Comparison of ENCODE assay signal across 9 cellular contexts in genomic region chr3:157157836-157158235, GRCh38. TPM values are rescaled to one million over a fixed set of nuclear protein-coding genes. Genes with fewer than 3 reads are reported as not detected.
DNase-seq lines count a peak whose midpoint lies in the region; ATAC-seq and TF ChIP-seq lines count a peak whose summit lies in the region.
"Had no signal": no experiment of that assay in that cellular context is flagged by ENCODE, and none has a peak within 500 bp of the region (broad histone marks: within the 10 kb centered on the region; RNA-seq: fewer than 3 reads in every experiment).

No MANE protein-coding gene starts in this region.

- H3K27ac Mint-ChIP-seq in activated CD8-positive, alpha-beta memory T cell treated with anti-CD3 and anti-CD28 coated beads, Interleukin-2, amount 10 ng/mL, durations not matched to agents 7 days and 5 days, result peak overlapping the region; percentile 98

- DNase-seq in activated CD8-positive, alpha-beta memory T cell treated with anti-CD3 and anti-CD28 coated beads, Interleukin-2, amount 10 ng/mL, durations not matched to agents 7 days and 5 days, result no peak
- no peak for DNase-seq in activated CD8-positive, alpha-beta memory T cell treated with anti-CD3 and anti-CD28 coated beads, Interleukin-2, amount 50 U/mL, for 48 hours
- DNase-seq in adipocyte (ENCODE audit: low read depth) (peak; percentile 10), kidney tubule cell (ENCODE audit: low spot score) (peak; percentile 5), thoracic aorta (ENCODE audit: low spot score) (no peak), AG08395 (ENCODE audit: low spot score) (no peak), NCI-H2029 treated with DMSO at 0.1 percent for 48 hours (lab: John Stamatoyannopoulos, UW) (no peak), NCI-H1417 (lab: John Stamatoyannopoulos, UW) (no peak)
- DNase-seq: GOT3 had no signal

- no peak overlapping the region for H3K27ac ChIP-seq in thoracic aorta

- H3K9me3 Mint-ChIP-seq in activated CD8-positive, alpha-beta memory T cell treated with anti-CD3 and anti-CD28 coated beads, Interleukin-2, amount 10 ng/mL, durations not matched to agents 7 days and 5 days (ENCODE audit: low read depth), result no peaks in the 10 kb centered on the region

- peaks cover 59% of the 10 kb centered on the region for H3K4me1 Mint-ChIP-seq in activated CD8-positive, alpha-beta memory T cell treated with anti-CD3 and anti-CD28 coated beads, Interleukin-2, amount 10 ng/mL, durations not matched to agents 7 days and 5 days

- H3K9me3 ChIP-seq in adipocyte (ENCODE audit: control insufficient read depth, low read length) (no peaks in the 10 kb centered on the region), thoracic aorta (no peaks in the 10 kb centered on the region)

- H3K9ac ChIP-seq in adipocyte (ENCODE audit: low read length), result peak overlapping the region; percentile 96

- no peak for ATAC-seq in activated CD8-positive, alpha-beta memory T cell treated with anti-CD3 and anti-CD28 coated beads, Interleukin-2, amount 10 ng/mL, durations not matched to agents 7 days and 5 days
- no peak for ATAC-seq in thoracic aorta (ENCODE audit: insufficient number of reproducible peaks, low FRiP score, low read depth)

- no peaks in the 10 kb centered on the region for H3K27me3 Mint-ChIP-seq in activated CD8-positive, alpha-beta memory T cell treated with anti-CD3 and anti-CD28 coated beads, Interleukin-2, amount 10 ng/mL, durations not matched to agents 7 days and 5 days

- no peak for TF ChIP-seq CTCF in thoracic aorta (IDR thresholded peaks at IDR 0.05)

- peaks cover 63% of the 10 kb centered on the region for H3K4me1 ChIP-seq in adipocyte (ENCODE audit: control insufficient read depth, insufficient read depth, low read length)
- H3K4me1 ChIP-seq in thoracic aorta (ENCODE audit: control insufficient read depth in 1 of 2, low read depth in 2 of 2), result peaks cover 61 to 65% of the 10 kb centered on the region in 2 donors

- CTCF ChIA-PET in activated CD8-positive, alpha-beta memory T cell treated with anti-CD3 and anti-CD28 coated beads, Interleukin-2, amount 10 ng/mL, durations not matched to agents 7 days and 5 days (lab: Charles Lee), result no interaction called here

- peak overlapping the region; percentile 94 for H3K4me3 Mint-ChIP-seq in activated CD8-positive, alpha-beta memory T cell treated with anti-CD3 and anti-CD28 coated beads, Interleukin-2, amount 10 ng/mL, durations not matched to agents 7 days and 5 days

- H3K36me3 Mint-ChIP-seq in activated CD8-positive, alpha-beta memory T cell treated with anti-CD3 and anti-CD28 coated beads, Interleukin-2, amount 10 ng/mL, durations not matched to agents 7 days and 5 days, result peaks cover 59% of the 10 kb centered on the region

- no peaks in the 10 kb centered on the region for H3K27me3 ChIP-seq in adipocyte (replicated peaks; ENCODE audit: control insufficient read depth, insufficient read depth, low read length)
- H3K27me3 ChIP-seq in thoracic aorta (replicated peaks; ENCODE audit: insufficient read depth), result no peaks in the 10 kb centered on the region

- H3K4me3 ChIP-seq in adipocyte (ENCODE audit: low read length) (peak overlapping the region; percentile 97), thoracic aorta (peak overlapping the region; percentile 98)

- H3K36me3 ChIP-seq in adipocyte (ENCODE audit: control insufficient read depth, insufficient read depth, low read length, severe bottlenecking), result peaks cover 61% of the 10 kb centered on the region
- peaks cover 25% of the 10 kb centered on the region for H3K36me3 ChIP-seq in thoracic aorta

RNA-seq across cellular contexts. Expression of gene CCNL1, which starts 2.1 kb away (rescaled TPM):
- total RNA-seq in activated CD8-positive, alpha-beta memory T cell treated with anti-CD3 and anti-CD28 coated beads, Interleukin-2, amount 10 ng/mL, durations not matched to agents 7 days and 5 days, result 100 to 1,000 TPM; 166 to 254 TPM
- total RNA-seq in thoracic aorta, result 100 to 1,000 TPM; 210 to 387 TPM

Comparison
In these comparisons a context has a peak if more than half of its experiments do, and no peak if none do; other contexts are left out.
1. DNase-seq: peak in adipocyte (single experiment) and kidney tubule cell (single experiment); none in activated CD8-positive, alpha-beta memory T cell treated with anti-CD3 and anti-CD28 coated beads, Interleukin-2, amount 10 ng/mL, durations not matched to agents 7 days and 5 days (single experiment), activated CD8-positive, alpha-beta memory T cell treated with anti-CD3 and anti-CD28 coated beads, Interleukin-2, amount 50 U/mL, for 48 hours (single experiment), thoracic aorta (single experiment), AG08395 (single experiment), NCI-H2029 treated with DMSO at 0.1 percent for 48 hours (single experiment) and NCI-H1417 (0 of 3).